Comparison of ENCODE assay signal across 7 cellular contexts in genomic region chr2:175450029-175450428, GRCh38.
"Had no signal": no experiment of that assay in that cellular context is flagged by ENCODE, and none has a peak within 500 bp of the region (broad histone marks: within the 10 kb centered on the region; RNA-seq: fewer than 3 reads in every experiment).

No MANE protein-coding gene starts in this region.

- ATAC-seq: HCT116 had no signal

- DNase-seq: GM23248, GOT3, H7, HFFc6, IMR-90 had no signal

- H3K4me1 ChIP-seq: HAP-1 had no signal

- H3K27ac ChIP-seq: GM23248 had no signal

- H3K36me3 ChIP-seq: HAP-1 had no signal

- H3K4me3 ChIP-seq: GM23248, HAP-1 had no signal

- H3K9ac ChIP-seq: GM23248 had no signal

- H3K9me3 ChIP-seq: HAP-1 had no signal
